ENCODE assay signal across 8 cellular contexts in genomic region chr4:2468464-2469191, GRCh38. TPM values are rescaled to one million over a fixed set of nuclear protein-coding genes. Genes with fewer than 3 reads are reported as not detected.
A peak's percentile ranks its signal among the peaks of the same experiment; 100 is the strongest.
DNase-seq lines count a peak whose midpoint lies in the region; ATAC-seq, FAIRE-seq and TF ChIP-seq lines count a peak whose summit lies in the region.

Gene RNF4, plus strand, starts transcription at chr4:2469106. Its CDS starts 21,388 bp downstream, at chr4:2490494.

- H3K4me3 ChIP-seq in ACC112 (ENCODE audit: low read depth, low read length) (peak within 1 kb of the TSS; percentile 93), breast epithelium (peak within 1 kb of the TSS; percentile 84 to 99 (median 99)), iPS-20b (ENCODE audit: low read length) (peak within 1 kb of the TSS; percentile 95), small intestine (ENCODE audit: low read depth in 1 of 2, low read length in 2 of 2) (peak within 1 kb of the TSS; percentile 84 to 95)

- H3K36me3 ChIP-seq in ACC112 (ENCODE audit: insufficient read depth, low read length) (peaks cover 12% of the 10 kb centered on the region), breast epithelium (no peaks in the 10 kb centered on the region), iPS-20b (ENCODE audit: insufficient read depth, low read depth, low read length) (peaks cover 28% of the 10 kb centered on the region), small intestine (ENCODE audit: control insufficient read depth in 2 of 2, insufficient read depth in 2 of 2, low read length in 2 of 2) (peaks cover 0 to 4% of the 10 kb centered on the region in 2 donors)

- TF ChIP-seq POLR2A in breast epithelium (IDR thresholded peaks at IDR 0.05) = no peak

- H3K9ac ChIP-seq in iPS-20b (ENCODE audit: low read depth, low read length) = peak within 1 kb of the TSS; percentile 96

- H3K9me3 ChIP-seq in breast epithelium = no peaks in the 10 kb centered on the region
- no peaks in the 10 kb centered on the region for H3K9me3 ChIP-seq in iPS-20b (ENCODE audit: insufficient read depth, low read depth, low read length)
- no peaks in the 10 kb centered on the region for H3K9me3 ChIP-seq in small intestine (ENCODE audit: control insufficient read depth, low read depth)

- FAIRE-seq in small intestine (lab: Jason Lieb, UNC) = no peak

- H3K27me3 ChIP-seq in ACC112 (ENCODE audit: insufficient read depth, low read length) = no peaks in the 10 kb centered on the region
- H3K27me3 ChIP-seq in breast epithelium = no peaks in the 10 kb centered on the region
- H3K27me3 ChIP-seq in iPS-20b (ENCODE audit: insufficient read depth, low read length) = peaks cover 6% of the 10 kb centered on the region
- no peaks in the 10 kb centered on the region for H3K27me3 ChIP-seq in small intestine (ENCODE audit: control insufficient read depth in 2 of 2, insufficient read depth in 2 of 2, low read length in 2 of 2)

- peak within 1 kb of the TSS; percentile 72 for H2AFZ ChIP-seq in ACC112 (ENCODE audit: low read length, unreplicated experiment)

- peak within 1 kb of the TSS; percentile 74 for H3K27ac ChIP-seq in ACC112 (ENCODE audit: low read depth, low read length)
- peak within 1 kb of the TSS; percentile 94 for H3K27ac ChIP-seq in VCaP
- peak within 1 kb of the TSS; percentile 85 to 91 for H3K27ac ChIP-seq in breast epithelium
- peak within 1 kb of the TSS; percentile 88 for H3K27ac ChIP-seq in iPS-20b (ENCODE audit: low read length)
- H3K27ac ChIP-seq in small intestine (ENCODE audit: low read depth in 1 of 2, low read length in 1 of 2) = peak within 1 kb of the TSS; percentile 90 to 95

- peaks cover 59% of the 10 kb centered on the region for H3K79me2 ChIP-seq in ACC112 (ENCODE audit: control insufficient read depth, insufficient read depth, low read length, unreplicated experiment)

- H3K4me1 ChIP-seq in ACC112 (ENCODE audit: control insufficient read depth, insufficient read depth, low read length, unreplicated experiment) (peaks cover 9% of the 10 kb centered on the region), breast epithelium (peaks cover 4 to 9% of the 10 kb centered on the region in 2 donors), iPS-20b (ENCODE audit: insufficient read depth, low read length) (peaks cover 3% of the 10 kb centered on the region), small intestine (ENCODE audit: control insufficient read depth in 2 of 2, insufficient read depth in 1 of 2, low read depth in 1 of 2, low read length in 1 of 2) (peaks cover 3 to 6% of the 10 kb centered on the region in 2 donors)

- ATAC-seq in GM18870 (IDR thresholded peaks at IDR 0.05; ENCODE audit: unreplicated experiment) (peak; percentile 77), HG03135 (IDR thresholded peaks at IDR 0.05; ENCODE audit: unreplicated experiment) (peak; percentile 77)

- 0% methylated on average over 69 to 73 of the region's 73 CpGs for WGBS in small intestine, 3 donors

- intact Hi-C loops in breast epithelium (cut with DNase I; ENCODE audit: low total_unique reads) = no loop called here

- DNase-seq in NCI-H2196 treated with DMSO at 0.1 percent for 48 hours (lab: John Stamatoyannopoulos, UW; ENCODE audit: unreplicated experiment) = peak; percentile 93
- DNase-seq in breast epithelium (ENCODE audit: low spot score in 2 of 2) = peak; percentile 96 to 97
- peak; percentile 98 for DNase-seq in small intestine

- TF ChIP-seq CTCF in VCaP (conservative IDR thresholded peaks at IDR 0.05) = no peak
- TF ChIP-seq CTCF in breast epithelium (IDR thresholded peaks at IDR 0.05) = no peak

RNA-seq across cellular contexts. Expression of gene RNF4, which starts in this region (rescaled TPM):
- total RNA-seq in breast epithelium = 10 to 100 TPM; 35.7 to 52.7 (median 40.8) TPM
- 10 to 100 TPM; 18.6 to 26.8 (median 26.7) TPM for polyA plus RNA-seq in small intestine

Comparison
In these comparisons a context has a peak if more than half of its experiments do, and no peak if none do; other contexts are left out.
1. Peak in every context shown above with its lines: DNase-seq, ATAC-seq, H3K4me3 ChIP-seq and H3K27ac ChIP-seq.